Comparison of ENCODE assay signal across 8 cellular contexts in the genomic region with DNA sequence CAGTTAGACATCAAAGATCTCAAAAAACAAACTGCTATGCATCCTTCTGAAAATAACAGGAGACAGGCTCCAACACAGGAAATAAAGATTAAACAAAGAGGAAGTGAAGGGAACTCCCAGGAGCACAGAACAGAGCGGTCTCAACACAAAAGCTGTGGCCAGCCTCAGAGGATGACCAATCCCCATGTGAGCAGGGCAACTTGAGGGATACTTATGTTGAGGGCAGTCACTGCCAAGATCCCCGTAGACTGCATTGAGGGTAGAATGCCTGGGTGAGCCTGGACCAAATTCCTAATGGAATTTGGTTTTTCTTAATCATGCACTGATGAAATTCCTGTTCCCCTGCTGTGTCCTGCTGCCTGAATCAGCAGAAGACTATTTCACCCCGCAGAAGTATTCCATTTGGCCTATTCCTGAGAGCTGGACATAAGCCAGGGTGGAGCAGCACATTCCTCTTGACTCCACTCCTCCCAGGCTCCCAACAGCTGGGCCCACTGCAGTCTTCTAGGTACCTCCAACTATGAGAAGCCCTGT. TPM values are rescaled to one million over a fixed set of nuclear protein-coding genes. Genes with fewer than 3 reads are reported as not detected.
DNase-seq lines count a peak whose midpoint lies in the region; ATAC-seq and TF ChIP-seq lines count a peak whose summit lies in the region.

No MANE protein-coding gene starts in this region.

- TF ChIP-seq CTCF in GM23338 (conservative IDR thresholded peaks at IDR 0.05; ENCODE audit: low read depth in 2 of 2) (no peak), fibroblast of villous mesenchyme (IDR thresholded peaks at IDR 0.05; ENCODE audit: insufficient read depth, low read depth, low read length) (no peak)

- no peak overlapping the region for H3K14ac ChIP-seq in trophoblast cell (ENCODE audit: low read length)

- no CpG with 5 or more reads among the region's 3 CpGs for WGBS in trophoblast cell (ENCODE audit: extremely low coverage, insufficient coverage, insufficient read length)

- no peak overlapping the region for H3K4ac ChIP-seq in trophoblast cell (ENCODE audit: low read depth, low read length)

- H3K9me3 ChIP-seq in trophoblast cell (ENCODE audit: insufficient read depth, low read depth, low read length), result no peaks in the 10 kb centered on the region
- H3K9me3 ChIP-seq in effector memory CD4-positive, alpha-beta T cell (ENCODE audit: control insufficient read depth, low read length), result no peaks in the 10 kb centered on the region

- H3F3A ChIP-seq in GM23338 (replicated peaks; ENCODE audit: low read depth), result no peaks in the 10 kb centered on the region

- H3K27ac ChIP-seq in GM23338 (ENCODE audit: low read depth) (no peak overlapping the region), trophoblast cell (ENCODE audit: low read depth, low read length) (no peak overlapping the region)
- no peak overlapping the region for H3K27ac ChIP-seq in effector memory CD4-positive, alpha-beta T cell (ENCODE audit: insufficient read depth, low read length, poor library complexity, severe bottlenecking)

- H2BK5ac ChIP-seq in trophoblast cell (ENCODE audit: low read depth, low read length, poor library complexity), result no peak overlapping the region

- H4K20me1 ChIP-seq in GM23338 (replicated peaks; ENCODE audit: insufficient read depth), result no peaks in the 10 kb centered on the region

- H3K36me3 ChIP-seq in GM23338 (ENCODE audit: insufficient read depth) (no peaks in the 10 kb centered on the region), trophoblast cell (ENCODE audit: control insufficient read depth in 1 of 2, insufficient read depth in 2 of 2, low read length in 2 of 2) (no peaks in the 10 kb centered on the region)
- no peaks in the 10 kb centered on the region for H3K36me3 ChIP-seq in effector memory CD4-positive, alpha-beta T cell (ENCODE audit: control insufficient read depth, insufficient read depth, low read length)

- 0 out of 2 replicates have a peak, but pooled peaks cover 11% of the 10 kb centered on the region for H3K79me2 ChIP-seq in GM23338 (replicated peaks; ENCODE audit: insufficient read depth)
- no peaks in the 10 kb centered on the region for H3K79me2 ChIP-seq in trophoblast cell (ENCODE audit: control insufficient read depth, insufficient read depth, low read length, poor library complexity)

- H3K4me1 ChIP-seq in GM23338 (ENCODE audit: insufficient read depth) (peaks cover 3% of the 10 kb centered on the region; the same call in 1 of the 2 replicates), trophoblast cell (ENCODE audit: control insufficient read depth in 1 of 2, insufficient read depth in 2 of 2, low read length in 2 of 2) (peaks cover 3 to 7% of the 10 kb centered on the region in 2 experiments)
- peaks cover 59% of the 10 kb centered on the region for H3K4me1 ChIP-seq in effector memory CD4-positive, alpha-beta T cell (ENCODE audit: control insufficient read depth, insufficient read depth, low read length, poor library complexity, severe bottlenecking)

- no peak overlapping the region for H4K91ac ChIP-seq in trophoblast cell (ENCODE audit: low read depth, low read length)

- H4K8ac ChIP-seq in trophoblast cell (ENCODE audit: low read depth, low read length), result no peak overlapping the region

- no peaks in the 10 kb centered on the region for H3K9me2 ChIP-seq in GM23338 (ENCODE audit: insufficient read depth)

- no peak overlapping the region for H3K18ac ChIP-seq in trophoblast cell (ENCODE audit: low read length)

- H3K36me3 Mint-ChIP-seq in GM23338 (ENCODE audit: low read depth), result no peaks in the 10 kb centered on the region

- no peaks in the 10 kb centered on the region for H3K9me3 Mint-ChIP-seq in GM23338

- no peaks in the 10 kb centered on the region for H3K27me3 ChIP-seq in GM23338 (ENCODE audit: insufficient read depth)
- no peaks in the 10 kb centered on the region for H3K27me3 ChIP-seq in trophoblast cell (ENCODE audit: insufficient read depth, low read length)
- H3K27me3 ChIP-seq in effector memory CD4-positive, alpha-beta T cell (replicated peaks; ENCODE audit: control insufficient read depth, insufficient read depth, low read length, poor library complexity, severe bottlenecking), result no peaks in the 10 kb centered on the region

- no peak overlapping the region for H2BK12ac ChIP-seq in trophoblast cell (ENCODE audit: low read length)

- H3K9ac ChIP-seq in trophoblast cell (ENCODE audit: low read length), result no peak overlapping the region

- H3K4me2 ChIP-seq in GM23338 (no peak overlapping the region), trophoblast cell (ENCODE audit: low read length) (no peak overlapping the region)

- H3K23ac ChIP-seq in trophoblast cell (ENCODE audit: low read length), result no peak overlapping the region

- H3K4me3 ChIP-seq in GM23338 (no peak overlapping the region), fibroblast of villous mesenchyme (ENCODE audit: low read depth, low read length) (no peak overlapping the region), trophoblast cell (ENCODE audit: low read depth, low read length) (no peak overlapping the region)
- no peak overlapping the region for H3K4me3 ChIP-seq in effector memory CD4-positive, alpha-beta T cell (ENCODE audit: insufficient read depth, low read depth, low read length, poor library complexity, severe bottlenecking)

- no peak overlapping the region for H4K12ac ChIP-seq in trophoblast cell (ENCODE audit: low read depth, low read length)

- peaks cover 22% of the 10 kb centered on the region for H3K4me1 Mint-ChIP-seq in GM23338

- peaks cover 4% of the 10 kb centered on the region for H3K27me3 Mint-ChIP-seq in GM23338 (ENCODE audit: insufficient read depth, low read depth, poor library complexity)

- no peak overlapping the region for H3K4me3 Mint-ChIP-seq in GM23338

- no peak overlapping the region for H2AK5ac ChIP-seq in trophoblast cell (ENCODE audit: low read length)

- H3K27ac Mint-ChIP-seq in GM23338, result no peak overlapping the region

- no peaks in the 10 kb centered on the region for H3K79me1 ChIP-seq in trophoblast cell (ENCODE audit: low read length)

- H2AFZ ChIP-seq in GM23338, result no peak overlapping the region
- H2AFZ ChIP-seq in trophoblast cell (ENCODE audit: insufficient read depth, low read length, poor library complexity), result no peak overlapping the region

- H2BK120ac ChIP-seq in trophoblast cell (ENCODE audit: insufficient read depth, low read length, poor library complexity), result no peak overlapping the region

- ATAC-seq in GM23338 (peak; percentile 68), HG03159 (IDR thresholded peaks at IDR 0.05; ENCODE audit: unreplicated experiment) (no peak), GM21786 (IDR thresholded peaks at IDR 0.05; ENCODE audit: unreplicated experiment) (no peak)

- DNase-seq in GM23338 (ENCODE audit: low spot score), result peak; percentile 60
- peak; percentile 69 for DNase-seq in SKM-1 treated with dmso at 0.1 percent for 144 hours (lab: John Stamatoyannopoulos, UW; ENCODE audit: unreplicated experiment)
- DNase-seq in fibroblast of villous mesenchyme (ENCODE audit: low read depth), result peak; percentile 95
- peak; percentile 69 to 86 for DNase-seq in trophoblast cell
- no peak for DNase-seq in effector memory CD4-positive, alpha-beta T cell
- DNase-seq in activated CD4-positive, alpha-beta T cell treated with anti-CD3 and anti-CD28 coated beads, Interleukin-2, amount 50 U/mL, for 4 hours, result no peak

RNA-seq across cellular contexts. Expression of a gene that starts 49.0 kb away (rescaled TPM):
- 15.8 and 19.5 TPM in 2 replicates for total RNA-seq in GM23338 (2014; rRNA removed; shearing (Covaris generic))
- 7.9 and 8.0 TPM in 2 replicates for polyA plus RNA-seq in GM23338 (2016; fragmentation: Nextera tagmentation; extraction: Ambion mirVana)
- 125 and 152 TPM in 2 replicates for total RNA-seq in fibroblast of villous mesenchyme
- polyA plus RNA-seq in trophoblast cell (2013), result 35.4 and 36.0 TPM in 2 replicates

Comparison
In these comparisons a context has a peak if more than half of its experiments do, and no peak if none do; other contexts are left out.
1. DNase-seq: peak in GM23338 (single experiment), SKM-1 treated with dmso at 0.1 percent for 144 hours (single experiment), fibroblast of villous mesenchyme (single experiment) and trophoblast cell (2 of 2); none in effector memory CD4-positive, alpha-beta T cell (0 of 3) and activated CD4-positive, alpha-beta T cell treated with anti-CD3 and anti-CD28 coated beads, Interleukin-2, amount 50 U/mL, for 4 hours (0 of 2).